Comparison of ENCODE assay signal across 8 cellular contexts in the genomic region with DNA sequence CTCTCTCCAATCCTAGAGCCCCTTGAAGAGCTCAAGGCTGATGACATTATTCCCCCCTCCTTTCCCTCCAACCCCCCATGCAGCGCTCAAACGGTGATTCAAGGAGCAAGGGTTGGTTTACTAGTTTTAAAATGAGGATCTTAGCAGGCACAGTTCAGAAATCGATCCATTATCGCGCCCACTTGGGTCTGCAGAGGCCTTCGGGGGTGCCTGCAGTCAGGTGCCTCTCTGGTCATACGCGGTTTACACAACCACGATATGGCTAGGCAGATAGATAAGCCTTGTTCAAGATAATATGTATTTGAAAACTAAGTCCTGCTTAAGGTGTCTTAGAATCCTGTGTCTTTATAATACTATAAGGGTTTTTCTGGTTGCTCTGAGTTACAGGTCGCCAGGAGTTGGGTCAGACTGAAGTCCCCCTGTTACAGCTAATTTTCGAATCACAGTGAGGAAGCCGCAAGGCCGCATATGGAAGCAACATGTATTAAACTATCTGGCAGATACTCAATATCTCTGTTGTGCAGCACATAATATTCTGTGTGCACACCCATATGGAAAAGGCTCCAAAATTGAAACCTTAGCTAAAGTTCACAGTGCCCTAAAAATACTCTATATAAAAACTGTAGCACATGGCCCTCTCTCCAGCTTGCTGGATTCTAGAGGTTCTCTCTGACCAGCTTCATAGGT. TPM values are rescaled to one million over a fixed set of nuclear protein-coding genes. Genes with fewer than 3 reads are reported as not detected.
A peak's percentile ranks its signal among the peaks of the same experiment; 100 is the strongest.
DNase-seq lines count a peak whose midpoint lies in the region; ATAC-seq and TF ChIP-seq lines count a peak whose summit lies in the region.

No MANE protein-coding gene starts in this region.

- 28 to 34% methylated on average over 13 of the region's 13 CpGs for WGBS in aorta, 2 donors

- no peak overlapping the region for H3K27ac Mint-ChIP-seq in central memory CD8-positive, alpha-beta T cell (ENCODE audit: low read depth)

- no peak for TF ChIP-seq CTCF in right atrium auricular region (IDR thresholded peaks at IDR 0.05)

- ATAC-seq in left cardiac atrium (no peak), aorta (ENCODE audit: low FRiP score) (no peak), HG03469 (IDR thresholded peaks at IDR 0.05; ENCODE audit: unreplicated experiment) (no peak), HG03175 (IDR thresholded peaks at IDR 0.05; ENCODE audit: unreplicated experiment) (no peak), HG03565 (IDR thresholded peaks at IDR 0.05; ENCODE audit: unreplicated experiment) (no peak)
- no peak for ATAC-seq in central memory CD8-positive, alpha-beta T cell (replicated peaks; ENCODE audit: extremely low read depth, poor library complexity, severe bottlenecking)

- peaks cover 6% of the 10 kb centered on the region for H3K4me1 Mint-ChIP-seq in central memory CD8-positive, alpha-beta T cell

- H3K9me3 ChIP-seq in right atrium auricular region (no peaks in the 10 kb centered on the region), aorta (ENCODE audit: control insufficient read depth, low read length) (no peaks in the 10 kb centered on the region)

- peak overlapping the region; percentile 21 to 57 for H3K4me3 ChIP-seq in right atrium auricular region
- H3K4me3 ChIP-seq in aorta (ENCODE audit: low read length in 2 of 2): peak overlapping the region in 1 of 2 donors; percentile 12

- H3K27me3 Mint-ChIP-seq in central memory CD8-positive, alpha-beta T cell: peaks cover 92% of the 10 kb centered on the region

- peak overlapping the region; percentile 77 for H3K4me3 Mint-ChIP-seq in central memory CD8-positive, alpha-beta T cell

- peaks cover 0 to 52% of the 10 kb centered on the region in 2 donors for H3K4me1 ChIP-seq in right atrium auricular region
- no peaks in the 10 kb centered on the region for H3K4me1 ChIP-seq in aorta (ENCODE audit: control insufficient read depth in 1 of 2, insufficient read depth in 2 of 2, low read length in 2 of 2)

- H3K36me3 ChIP-seq in right atrium auricular region (no peaks in the 10 kb centered on the region), aorta (ENCODE audit: control insufficient read depth in 1 of 2, insufficient read depth in 2 of 2, low read length in 1 of 2) (no peaks in the 10 kb centered on the region)

- H3K36me3 Mint-ChIP-seq in central memory CD8-positive, alpha-beta T cell (ENCODE audit: insufficient read depth): peaks cover 8% of the 10 kb centered on the region

- H3K27me3 ChIP-seq in right atrium auricular region (no peaks in the 10 kb centered on the region), aorta (ENCODE audit: control insufficient read depth in 1 of 2, insufficient read depth in 2 of 2, low read length in 1 of 2) (no peaks in the 10 kb centered on the region)

- intact Hi-C loops in left cardiac atrium (cut with DNase I): no loop called here
- intact Hi-C loops in aorta (cut with DNase I): loop anchor here (5.0 to 10.0 kb wide), 3 partner anchors 150 to 497 kb away; no protein-coding TSS in a partner anchor

- DNase-seq in right atrium auricular region (ENCODE audit: low spot score) (no peak), left cardiac atrium (no peak), midbrain (lab: John Stamatoyannopoulos, UW) (peak; percentile 58), aorta (no peak)
- no peak for DNase-seq in central memory CD8-positive, alpha-beta T cell (ENCODE audit: low spot score in 2 of 2)

- H3K27ac ChIP-seq in right atrium auricular region (peak overlapping the region; percentile 94 to 97), aorta (ENCODE audit: low read depth in 1 of 2, low read length in 2 of 2) (peak overlapping the region; percentile 25 to 98)

- H3K9me3 Mint-ChIP-seq in central memory CD8-positive, alpha-beta T cell: no peaks in the 10 kb centered on the region

RNA-seq across cellular contexts. Expression of gene BHLHE41, which starts 10.0 kb away (rescaled TPM):
- 10 to 100 TPM; 13.4 to 15.0 TPM for total RNA-seq in right atrium auricular region
- total RNA-seq in left cardiac atrium: 10 to 100 TPM; 18.6 to 35.8 TPM
- 10 to 100 TPM; 12.0 to 49.9 TPM for total RNA-seq in aorta
- 1 to 10 TPM; 4.3 to 6.3 TPM for polyA plus RNA-seq in aorta

Comparison
In these comparisons a context has a peak if more than half of its experiments do, and no peak if none do; other contexts are left out.
1. intact Hi-C loops: an anchor here in aorta (5.0 to 10.0 kb wide); none called in left cardiac atrium.